ENCODE assay signal across 13 cellular contexts in the genomic region with DNA sequence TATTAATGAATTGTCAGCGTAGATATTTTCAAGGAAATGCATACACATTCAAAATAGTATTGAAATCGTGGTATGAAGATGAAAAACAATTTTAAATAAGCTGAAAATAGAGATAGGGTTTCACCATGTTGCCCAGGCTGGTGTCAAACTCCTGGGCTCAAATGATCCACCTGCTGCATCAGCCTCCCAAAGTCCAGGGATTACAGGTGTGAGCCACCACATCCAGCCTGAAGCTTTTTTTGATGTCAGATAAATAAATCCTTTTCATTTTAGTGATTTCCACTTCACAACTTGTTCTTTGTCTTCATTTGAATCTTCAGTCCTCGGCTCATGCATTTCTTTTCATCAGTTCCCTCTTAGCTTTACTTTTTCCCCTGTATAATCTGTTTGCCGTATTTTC. TPM values are rescaled to one million over a fixed set of nuclear protein-coding genes. Genes with fewer than 3 reads are reported as not detected.
DNase-seq lines count a peak whose midpoint lies in the region; ATAC-seq and TF ChIP-seq lines count a peak whose summit lies in the region.
"Had no signal": no experiment of that assay in that cellular context is flagged by ENCODE, and none has a peak within 500 bp of the region (broad histone marks: within the 10 kb centered on the region; RNA-seq: fewer than 3 reads in every experiment).

No MANE protein-coding gene starts in this region.

- H2AFZ ChIP-seq in hepatocyte = no peak overlapping the region

- no peak for ATAC-seq in T-helper 17 cell
- ATAC-seq in HG03342 (IDR thresholded peaks at IDR 0.05; ENCODE audit: unreplicated experiment) = no peak
- no peak for ATAC-seq in gastroesophageal sphincter
- no peak for ATAC-seq in GM19328 (IDR thresholded peaks at IDR 0.05; ENCODE audit: unreplicated experiment)
- ATAC-seq: lower lobe of right lung had no signal

- peak overlapping the region; percentile 16 for H3K4me3 Mint-ChIP-seq in activated T-cell treated with anti-CD3 and anti-CD28 coated beads, Interleukin-2, amount 50 U/mL, for 24 hours
- peak overlapping the region; percentile 79 for H3K4me3 Mint-ChIP-seq in T-helper 17 cell

- DNase-seq in activated T-cell treated with anti-CD3 and anti-CD28 coated beads, Interleukin-2, amount 50 U/mL, for 24 hours = no peak
- DNase-seq in activated T-cell treated with anti-CD3 and anti-CD28 coated beads, Interleukin-2, amount 50 U/mL, for 48 hours = no peak
- DNase-seq in T-helper 17 cell = no peak
- no peak for DNase-seq in hepatocyte (ENCODE audit: low spot score)
- DNase-seq: activated CD4-positive, CD25-positive, alpha-beta regulatory T cell treated with anti-CD3 and anti-CD28 coated beads, Interleukin-2, amount 50 U/mL, for 72 hours; activated naive CD4-positive, alpha-beta T cell treated with Interleukin-2 at 50 U/mL for 16 hours; EL; lower lobe of right lung; NCI-H446 had no signal

- H3K9me3 Mint-ChIP-seq in activated T-cell treated with anti-CD3 and anti-CD28 coated beads, Interleukin-2, amount 50 U/mL, for 24 hours = no peaks in the 10 kb centered on the region

- peaks cover 82% of the 10 kb centered on the region for H4K20me1 ChIP-seq in hepatocyte (ENCODE audit: insufficient read depth, poor library complexity, severe bottlenecking)

- TF ChIP-seq CTCF in hepatocyte (IDR thresholded peaks at IDR 0.05; ENCODE audit: poor library complexity) (no peak), gastroesophageal sphincter (IDR thresholded peaks at IDR 0.05) (no peak)

- H3K4me2 ChIP-seq in hepatocyte = peak overlapping the region; percentile 83

- H3K4me3 ChIP-seq in hepatocyte = no peak overlapping the region
- H3K4me3 ChIP-seq in stomach smooth muscle (ENCODE audit: low read length in 2 of 2) = peak overlapping the region; percentile 4 to 38
- H3K4me3 ChIP-seq in gastroesophageal sphincter = no peak overlapping the region

- H3K9ac ChIP-seq in stomach smooth muscle (ENCODE audit: low read length in 2 of 2) = no peak overlapping the region

- peak overlapping the region; percentile 15 for H3K27ac Mint-ChIP-seq in activated T-cell treated with anti-CD3 and anti-CD28 coated beads, Interleukin-2, amount 50 U/mL, for 24 hours
- no peak overlapping the region for H3K27ac Mint-ChIP-seq in T-helper 17 cell

- no peaks in the 10 kb centered on the region for H3K36me3 ChIP-seq in hepatocyte (replicated peaks; ENCODE audit: insufficient read depth, low read depth)
- no peaks in the 10 kb centered on the region for H3K36me3 ChIP-seq in stomach smooth muscle (ENCODE audit: control insufficient read depth in 2 of 2, insufficient read depth in 2 of 2, low read length in 2 of 2)
- no peaks in the 10 kb centered on the region for H3K36me3 ChIP-seq in gastroesophageal sphincter

- peaks cover 94% of the 10 kb centered on the region for H3K79me2 ChIP-seq in hepatocyte

- H3K27me3 ChIP-seq in hepatocyte = no peaks in the 10 kb centered on the region
- no peaks in the 10 kb centered on the region for H3K27me3 ChIP-seq in stomach smooth muscle (ENCODE audit: control insufficient read depth in 1 of 2, insufficient read depth in 2 of 2, low read length in 2 of 2)
- no peaks in the 10 kb centered on the region for H3K27me3 ChIP-seq in gastroesophageal sphincter

- no peak overlapping the region for H3K27ac ChIP-seq in hepatocyte
- no peak overlapping the region for H3K27ac ChIP-seq in stomach smooth muscle (ENCODE audit: low read length)
- H3K27ac ChIP-seq in gastroesophageal sphincter = no peak overlapping the region
- H3K27ac ChIP-seq: lower lobe of right lung had no signal

- H3K9me2 ChIP-seq in hepatocyte (replicated peaks; ENCODE audit: insufficient read depth) = no peaks in the 10 kb centered on the region

- H3K9me3 ChIP-seq in T-helper 17 cell (ENCODE audit: control insufficient read depth, low read length, poor library complexity, severe bottlenecking) = no peaks in the 10 kb centered on the region
- no peaks in the 10 kb centered on the region for H3K9me3 ChIP-seq in hepatocyte (ENCODE audit: low read depth)
- H3K9me3 ChIP-seq in stomach smooth muscle (ENCODE audit: control insufficient read depth in 2 of 2, low read length in 2 of 2) = no peaks in the 10 kb centered on the region
- H3K9me3 ChIP-seq in gastroesophageal sphincter = no peaks in the 10 kb centered on the region
- H3K9me3 ChIP-seq: lower lobe of right lung had no signal

- H3K4me1 Mint-ChIP-seq in activated T-cell treated with anti-CD3 and anti-CD28 coated beads, Interleukin-2, amount 50 U/mL, for 24 hours (ENCODE audit: low read depth) = peaks cover 56% of the 10 kb centered on the region
- H3K4me1 Mint-ChIP-seq in T-helper 17 cell = peaks cover 38% of the 10 kb centered on the region

- TF ChIP-seq EP300 in gastroesophageal sphincter (IDR thresholded peaks at IDR 0.05) = no peak

- peaks cover 50% of the 10 kb centered on the region for H3K36me3 Mint-ChIP-seq in activated T-cell treated with anti-CD3 and anti-CD28 coated beads, Interleukin-2, amount 50 U/mL, for 24 hours (ENCODE audit: low read depth)
- H3K36me3 Mint-ChIP-seq in T-helper 17 cell (ENCODE audit: low read depth) = peaks cover 8% of the 10 kb centered on the region

- 92% methylated on average over 4 of the region's 4 CpGs for WGBS in hepatocyte (ENCODE audit: low lambda C conversion rate, missing lambda C conversion rate)
- 78 to 82% methylated on average over 4 of the region's 4 CpGs for WGBS in gastroesophageal sphincter (ENCODE audit: low coverage in 1 of 2), 2 donors

- H3K4me1 ChIP-seq in hepatocyte (ENCODE audit: insufficient read depth) = peaks cover 25% of the 10 kb centered on the region
- H3K4me1 ChIP-seq in stomach smooth muscle (ENCODE audit: control insufficient read depth, insufficient read depth, low read length) = peaks cover 13% of the 10 kb centered on the region
- peaks cover 0 to 69% (median 21%) of the 10 kb centered on the region in 3 donors for H3K4me1 ChIP-seq in gastroesophageal sphincter

- no peak for TF ChIP-seq POLR2A in gastroesophageal sphincter (IDR thresholded peaks at IDR 0.05)

- H3K27me3 Mint-ChIP-seq in activated T-cell treated with anti-CD3 and anti-CD28 coated beads, Interleukin-2, amount 50 U/mL, for 24 hours = no peaks in the 10 kb centered on the region
- no peaks in the 10 kb centered on the region for H3K27me3 Mint-ChIP-seq in T-helper 17 cell

RNA-seq across cellular contexts. Expression of a gene that starts 4.6 kb away (rescaled TPM):
- 100 to 1,000 TPM; 116 to 136 TPM for total RNA-seq in T-helper 17 cell
- total RNA-seq in hepatocyte = 71.8 and 76.0 TPM in 2 replicates
- 36.1 and 36.7 TPM in 2 replicates for polyA plus RNA-seq in hepatocyte
- total RNA-seq in gastroesophageal sphincter = 10 to 100 TPM; 56.0 to 99.0 (median 72.6) TPM

Comparison
In these comparisons a context has a peak if more than half of its experiments do, and no peak if none do; other contexts are left out.
1. H3K4me3 ChIP-seq: peak in stomach smooth muscle (2 of 2); none in hepatocyte (single experiment) and gastroesophageal sphincter (0 of 2).